20 cellular contexts compared by ENCODE assay signal in the genomic region with DNA sequence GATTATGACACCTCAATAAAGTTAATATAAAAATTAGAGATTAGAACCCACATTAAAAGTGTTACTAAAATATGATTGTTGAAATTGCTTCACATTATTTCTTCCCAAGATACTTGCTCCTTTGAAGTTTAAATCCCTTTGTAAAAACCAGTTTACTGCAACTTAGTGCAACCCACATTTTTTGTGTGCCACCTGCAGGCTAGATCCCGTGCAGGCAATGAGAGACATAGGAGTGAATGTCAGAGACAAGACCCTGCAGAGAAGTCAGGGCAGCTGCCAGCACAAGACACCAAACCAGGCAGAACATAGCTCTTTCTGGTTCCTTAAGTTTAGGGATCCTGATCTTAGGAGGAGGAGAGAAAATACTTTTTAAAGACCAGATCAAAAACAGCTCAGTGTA.
DNase-seq lines count a peak whose midpoint lies in the region; ATAC-seq, FAIRE-seq and TF ChIP-seq lines count a peak whose summit lies in the region.
"Had no signal": no experiment of that assay in that cellular context is flagged by ENCODE, and none has a peak within 500 bp of the region (broad histone marks: within the 10 kb centered on the region; RNA-seq: fewer than 3 reads in every experiment).

No MANE protein-coding gene starts in this region.

- H3K4me2 ChIP-seq in GM23338 (no peak overlapping the region), OCI-LY3 (ENCODE audit: low read length) (no peak overlapping the region), keratinocyte (ENCODE audit: control insufficient read depth, extremely low read depth, insufficient read depth, low read depth, low read length) (no peak overlapping the region)

- dilution Hi-C loops in keratinocyte (cut with MboI; ENCODE audit: extremely low pct_ligation_motif_present, low sequenced_read_pairs), result no loop called here

- H3K9me3 ChIP-seq in A673 (ENCODE audit: low read depth, low read length, poor library complexity, severe bottlenecking), result no peaks in the 10 kb centered on the region
- H3K9me3 ChIP-seq in OCI-LY3 (ENCODE audit: insufficient read depth, low read length), result no peaks in the 10 kb centered on the region
- no peaks in the 10 kb centered on the region for H3K9me3 ChIP-seq in keratinocyte (ENCODE audit: control insufficient read depth, low read depth, low read length)
- H3K9me3 ChIP-seq in BE2C, result no peaks in the 10 kb centered on the region

- TF ChIP-seq POLR2A in GM18505 (IDR thresholded peaks at IDR 0.05; ENCODE audit: borderline replicate concordance, extremely low read depth, insufficient read depth, insufficient read length), result no peak

- H3K27ac ChIP-seq in A673 (ENCODE audit: low read depth, low read length, poor library complexity, severe bottlenecking) (no peak overlapping the region), GM23338 (ENCODE audit: low read depth) (no peak overlapping the region), OCI-LY3 (ENCODE audit: low read length) (no peak overlapping the region), keratinocyte (ENCODE audit: control insufficient read depth, insufficient read depth, low read length) (no peak overlapping the region)

- H4K20me1 ChIP-seq in GM23338 (replicated peaks; ENCODE audit: insufficient read depth) (no peaks in the 10 kb centered on the region), OCI-LY3 (ENCODE audit: insufficient read depth, low read length) (no peaks in the 10 kb centered on the region), keratinocyte (ENCODE audit: control insufficient read depth, extremely low read depth, insufficient read depth, low read length) (no peaks in the 10 kb centered on the region)

- 0 out of 2 replicates have a peak, but pooled peaks have one; percentile 21 for TF ChIP-seq CTCF in A673 (conservative IDR thresholded peaks at IDR 0.05; ENCODE audit: low read depth, low read length)
- TF ChIP-seq CTCF in GM23338 (conservative IDR thresholded peaks at IDR 0.05; ENCODE audit: low read depth in 2 of 2), result peak in 1 of 2 experiments; percentile 44; a peak in 3 of 4 replicates
- TF ChIP-seq CTCF in OCI-LY3 (IDR thresholded peaks at IDR 0.05; ENCODE audit: low read depth, low read length), result peak; percentile 41; the same call in 1 of the 2 replicates
- TF ChIP-seq CTCF in keratinocyte (optimal IDR thresholded peaks at IDR 0.05 in 1 of 3, IDR thresholded peaks at IDR 0.05 in 1 of 3, conservative IDR thresholded peaks at IDR 0.05 in 1 of 3; ENCODE audit: extremely low read depth in 1 of 3, insufficient read depth in 2 of 3, low read length in 3 of 3), result peak in 2 of 3 experiments; percentile 3 to 8
- no peak for TF ChIP-seq CTCF in BE2C (IDR thresholded peaks at IDR 0.05; ENCODE audit: low read depth, low read length)

- peaks cover 26% of the 10 kb centered on the region for H3K4me1 Mint-ChIP-seq in GM23338
- H3K4me1 Mint-ChIP-seq: B cell, T-cell had no signal

- no peaks in the 10 kb centered on the region for H3K9me3 Mint-ChIP-seq in GM23338
- H3K9me3 Mint-ChIP-seq: T-cell had no signal

- H3F3A ChIP-seq in GM23338 (replicated peaks; ENCODE audit: low read depth), result no peaks in the 10 kb centered on the region

- ATAC-seq in GM23338, result peak; percentile 62
- ATAC-seq in GM18505 (IDR thresholded peaks at IDR 0.05; ENCODE audit: unreplicated experiment), result no peak
- ATAC-seq in HG03342 (IDR thresholded peaks at IDR 0.05; ENCODE audit: unreplicated experiment), result no peak
- ATAC-seq: GM12878, Panc1, T-cell had no signal

- H3K4me3 Mint-ChIP-seq in GM23338, result no peak overlapping the region
- H3K4me3 Mint-ChIP-seq: B cell; CD4-positive, alpha-beta memory T cell; T-cell had no signal

- H3K36me3 Mint-ChIP-seq in GM23338 (ENCODE audit: low read depth), result peaks cover 14% of the 10 kb centered on the region
- H3K36me3 Mint-ChIP-seq: CD4-positive, alpha-beta memory T cell; T-cell had no signal

- H3K9ac ChIP-seq in OCI-LY3 (ENCODE audit: low read length), result no peak overlapping the region
- no peak overlapping the region for H3K9ac ChIP-seq in keratinocyte (ENCODE audit: control insufficient read depth, extremely low read depth, insufficient read depth, low read length)

- no peaks in the 10 kb centered on the region for H3K9me1 ChIP-seq in keratinocyte (ENCODE audit: control insufficient read depth, extremely low read depth, insufficient read depth, low read length)

- H3K36me3 ChIP-seq in A673 (ENCODE audit: insufficient read depth, low read length, poor library complexity, severe bottlenecking), result no peaks in the 10 kb centered on the region
- no peaks in the 10 kb centered on the region for H3K36me3 ChIP-seq in GM23338 (ENCODE audit: insufficient read depth)
- no peaks in the 10 kb centered on the region for H3K36me3 ChIP-seq in OCI-LY3 (replicated peaks; ENCODE audit: low read depth, low read length)
- no peaks in the 10 kb centered on the region for H3K36me3 ChIP-seq in keratinocyte (ENCODE audit: control insufficient read depth in 2 of 2, extremely low read depth in 1 of 2, insufficient read depth in 2 of 2, low read length in 2 of 2)
- H3K36me3 ChIP-seq in BE2C, result no peaks in the 10 kb centered on the region

- H3K27me3 ChIP-seq in A673 (replicated peaks; ENCODE audit: insufficient read depth, low read depth, low read length, poor library complexity) (no peaks in the 10 kb centered on the region), GM23338 (ENCODE audit: insufficient read depth) (no peaks in the 10 kb centered on the region), OCI-LY3 (ENCODE audit: low read depth, low read length) (no peaks in the 10 kb centered on the region), keratinocyte (ENCODE audit: control insufficient read depth, extremely low read depth, insufficient read depth, low read length) (peaks cover 34% of the 10 kb centered on the region), BE2C (no peaks in the 10 kb centered on the region)

- CTCF ChIA-PET in A673 (lab: Charles Lee), result no interaction called here

- no TSS peak for BruUV-seq in A673 (replicated peaks; lab: Mats Ljungman, UMichigan)

- no peaks in the 10 kb centered on the region for H3K79me2 ChIP-seq in GM23338 (replicated peaks; ENCODE audit: insufficient read depth)
- no peaks in the 10 kb centered on the region for H3K79me2 ChIP-seq in OCI-LY3 (ENCODE audit: low read length)
- no peaks in the 10 kb centered on the region for H3K79me2 ChIP-seq in keratinocyte (ENCODE audit: control insufficient read depth, insufficient read depth, low read length)

- H2AFZ ChIP-seq in GM23338 (no peak overlapping the region), OCI-LY3 (ENCODE audit: low read depth, low read length) (no peak overlapping the region), keratinocyte (ENCODE audit: control insufficient read depth, low read length) (no peak overlapping the region)

- no peaks in the 10 kb centered on the region for H3K27me3 Mint-ChIP-seq in GM23338 (ENCODE audit: insufficient read depth, low read depth, poor library complexity)
- H3K27me3 Mint-ChIP-seq: B cell had no signal

- H3K4me1 ChIP-seq in A673 (ENCODE audit: insufficient read depth, low read length, poor library complexity, severe bottlenecking) (no peaks in the 10 kb centered on the region), GM23338 (ENCODE audit: insufficient read depth) (peaks cover 16% of the 10 kb centered on the region), OCI-LY3 (ENCODE audit: low read length) (no peaks in the 10 kb centered on the region), keratinocyte (ENCODE audit: control insufficient read depth, extremely low read depth, insufficient read depth, low read length) (peaks cover 5% of the 10 kb centered on the region), BE2C (peaks cover 10% of the 10 kb centered on the region)

- H3K9me2 ChIP-seq in GM23338 (ENCODE audit: insufficient read depth), result no peaks in the 10 kb centered on the region

- POLR2A ChIA-PET in A673 (lab: Charles Lee; ENCODE audit: low non-redundant PET), result no interaction called here

- H3K4me3 ChIP-seq in A673 (ENCODE audit: low read depth, low read length, poor library complexity, severe bottlenecking) (no peak overlapping the region), GM23338 (no peak overlapping the region), OCI-LY3 (ENCODE audit: low read length) (no peak overlapping the region), keratinocyte (ENCODE audit: control insufficient read depth in 2 of 3, extremely low read depth in 1 of 3, insufficient read depth in 2 of 3, low read depth in 1 of 3, low read length in 3 of 3) (no peak overlapping the region), BE2C (ENCODE audit: low read depth, low read length) (no peak overlapping the region)
- H3K4me3 ChIP-seq: GM12878 had no signal

- DNase-seq in A673 (ENCODE audit: low spot score), result no peak
- peak; percentile 39 for DNase-seq in GM23338 (ENCODE audit: low spot score)
- DNase-seq in keratinocyte (ENCODE audit: low read depth, low spot score), result no peak
- DNase-seq in BE2C, result no peak
- no peak for DNase-seq in pons (ENCODE audit: low spot score)
- DNase-seq: Calu3; CD4-positive, alpha-beta memory T cell; GDM1; KG1; NCI-H1417 treated with DMSO at 0.1 percent for 48 hours; NCI-H2171 treated with DMSO at 0.1 percent for 48 hours; NCI-H774; T-cell had no signal

- intact Hi-C loops in A673 (cut with micrococcal nuclease; ENCODE audit: unreplicated experiment), result no loop called here

- FAIRE-seq in keratinocyte (lab: Jason Lieb, UNC), result no peak
- FAIRE-seq: GM12878, GM18507 had no signal

- H3K27ac Mint-ChIP-seq in GM23338, result no peak overlapping the region
- H3K27ac Mint-ChIP-seq: B cell; CD4-positive, alpha-beta memory T cell; T-cell had no signal

TF ChIP-seq in GM23338, 12 proteins besides CTCF, POLR2A, EP300 and RAD21 (continues in another document):
- no peak for TF ChIP-seq EZH2 (IDR thresholded peaks at IDR 0.05; ENCODE audit: low read depth, unreplicated experiment)
- TF ChIP-seq NANOG (IDR thresholded peaks at IDR 0.05; ENCODE audit: borderline replicate concordance), result no peak
- TF ChIP-seq POLR2AphosphoS5 (IDR thresholded peaks at IDR 0.05; ENCODE audit: low read depth), result no peak
